ENCODE assay signal across 35 cellular contexts in genomic region chr7:123292227-123292626, GRCh38.
"Had no signal": no experiment of that assay in that cellular context is flagged by ENCODE, and none has a peak within 500 bp of the region (broad histone marks: within the 10 kb centered on the region; RNA-seq: fewer than 3 reads in every experiment).

No MANE protein-coding gene starts in this region.

- H3K9me3 ChIP-seq: MG63 had no signal

- H3K4me3 ChIP-seq: MG63 had no signal

- DNase-seq: Karpas-422, Kasumi-1, MG63, MM.1S, MV-4-11, NCI-H1048, NCI-H1092, NCI-H1092 treated with DMSO at 0.1 percent for 48 hours, NCI-H1105, NCI-H1105 treated with DMSO at 0.1 percent for 48 hours, NCI-H1417, NCI-H1417 treated with DMSO at 0.1 percent for 48 hours, NCI-H1436, NCI-H1436 treated with DMSO at 0.1 percent for 48 hours, NCI-H146, NCI-H1694, NCI-H1694 treated with DMSO at 0.1 percent for 48 hours, NCI-H187, NCI-H187 treated with DMSO at 0.1 percent for 48 hours, NCI-H1930, NCI-H2029, NCI-H2029 treated with DMSO at 0.1 percent for 48 hours, NCI-H2081, NCI-H2081 treated with DMSO at 0.1 percent for 48 hours, NCI-H2107, NCI-H2171, NCI-H2171 treated with DMSO at 0.1 percent for 48 hours, NCI-H2227 treated with DMSO at 0.1 percent for 48 hours, NCI-H226, NCI-H345, NCI-H446, NCI-H446 treated with DMSO at 0.1 percent for 48 hours, NCI-H510A, NCI-H510A treated with DMSO at 0.1 percent for 48 hours, NCI-H524 had no signal

- H3K36me3 ChIP-seq: MG63 had no signal
